In genomic region chr19:6842871-6843607, GRCh38 we compare ENCODE assay signal across 1 cellular context.
TF ChIP-seq lines count a peak whose summit lies in the region.

No MANE protein-coding gene starts in this region.

TF ChIP-seq in GM12878, 131 proteins besides CTCF, POLR2A, EP300 and RAD21:
- TF ChIP-seq HCFC1 (IDR thresholded peaks at IDR 0.05; ENCODE audit: low read length) (no peak), ZNF24 (IDR thresholded peaks at IDR 0.05) (peak; percentile 92)
